13 cellular contexts compared by ENCODE assay signal in genomic region chr4:113625902-113626301, GRCh38.
"Had no signal": no experiment of that assay in that cellular context is flagged by ENCODE, and none has a peak within 500 bp of the region (broad histone marks: within the 10 kb centered on the region; RNA-seq: fewer than 3 reads in every experiment).

No MANE protein-coding gene starts in this region.

- H3K27ac ChIP-seq: gastroesophageal sphincter, ovary, right lobe of liver, SJSA1, tibial nerve, vagina had no signal

- H3K4me1 ChIP-seq: SJSA1 had no signal

- H3K36me3 ChIP-seq: gastroesophageal sphincter, ovary, right lobe of liver, SJSA1, tibial nerve, vagina had no signal

- DNase-seq: activated CD4-positive, alpha-beta T cell treated with anti-CD3 and anti-CD28 coated beads, Interleukin-2, amount 50 U/mL, for 48 hours; activated gamma-delta T cell; islet precursor cell; midbrain; ovary; right lobe of liver; substantia nigra had no signal

- ATAC-seq: gastroesophageal sphincter, right lobe of liver had no signal

- H3K9me3 ChIP-seq: gastroesophageal sphincter, ovary, right lobe of liver, SJSA1, tibial nerve, vagina had no signal

- H3K4me3 ChIP-seq: gastroesophageal sphincter, lung, ovary, right lobe of liver, SJSA1, smooth muscle cell, tibial nerve, vagina had no signal
